In the genomic region with DNA sequence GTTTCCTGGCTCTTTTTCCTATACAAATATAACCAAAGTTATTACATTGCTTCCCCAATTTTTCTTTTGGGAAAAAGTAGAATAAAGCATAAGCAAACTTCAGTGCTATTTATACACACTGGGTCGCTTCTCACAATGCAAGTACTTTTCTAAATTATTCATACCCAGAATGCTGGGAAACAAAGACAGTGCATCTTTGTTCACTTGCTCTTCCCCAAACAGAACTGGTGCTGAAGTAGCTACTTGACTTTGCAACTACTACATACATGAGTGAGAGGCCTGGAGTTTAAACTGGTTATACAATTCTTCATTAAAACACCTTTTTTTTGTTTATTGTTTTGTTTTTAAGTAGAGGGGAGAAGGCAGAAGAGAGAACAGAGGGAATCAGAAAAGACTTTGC, we compare ENCODE assay signal across 1 cellular context.
TF ChIP-seq lines count a peak whose summit lies in the region.

No MANE protein-coding gene starts in this region.

TF ChIP-seq in SK-N-SH, 30 proteins besides CTCF, POLR2A, EP300 and RAD21 (continued from another document):
- TF ChIP-seq ZBTB33 (IDR thresholded peaks at IDR 0.05; ENCODE audit: borderline replicate concordance, low read depth): no peak
- TF ChIP-seq REST (IDR thresholded peaks at IDR 0.05; ENCODE audit: low read depth, low read length): no peak
- no peak for TF ChIP-seq CHD2 (IDR thresholded peaks at IDR 0.05; ENCODE audit: low read length, partially characterized antibody)
- TF ChIP-seq, protein P1, sequence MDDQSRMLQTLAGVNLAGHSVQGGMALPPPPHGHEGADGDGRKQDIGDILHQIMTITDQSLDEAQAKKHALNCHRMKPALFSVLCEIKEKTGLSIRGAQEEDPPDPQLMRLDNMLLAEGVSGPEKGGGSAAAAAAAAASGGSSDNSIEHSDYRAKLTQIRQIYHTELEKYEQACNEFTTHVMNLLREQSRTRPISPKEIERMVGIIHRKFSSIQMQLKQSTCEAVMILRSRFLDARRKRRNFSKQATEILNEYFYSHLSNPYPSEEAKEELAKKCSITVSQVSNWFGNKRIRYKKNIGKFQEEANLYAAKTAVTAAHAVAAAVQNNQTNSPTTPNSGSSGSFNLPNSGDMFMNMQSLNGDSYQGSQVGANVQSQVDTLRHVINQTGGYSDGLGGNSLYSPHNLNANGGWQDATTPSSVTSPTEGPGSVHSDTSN (IDR thresholded peaks at IDR 0.05): no peak
- no peak for TF ChIP-seq NRF1 (IDR thresholded peaks at IDR 0.05; ENCODE audit: low read depth, low read length)
- TF ChIP-seq YY1 (IDR thresholded peaks at IDR 0.05; ENCODE audit: low read depth): no peak
- TF ChIP-seq MEF2A (IDR thresholded peaks at IDR 0.05; ENCODE audit: borderline replicate concordance, low read depth): no peak
- no peak for TF ChIP-seq GABPA (IDR thresholded peaks at IDR 0.05; ENCODE audit: low read depth)
- no peak for TF ChIP-seq RCOR1 (IDR thresholded peaks at IDR 0.05; ENCODE audit: low read length)
- TF ChIP-seq, protein P2, sequence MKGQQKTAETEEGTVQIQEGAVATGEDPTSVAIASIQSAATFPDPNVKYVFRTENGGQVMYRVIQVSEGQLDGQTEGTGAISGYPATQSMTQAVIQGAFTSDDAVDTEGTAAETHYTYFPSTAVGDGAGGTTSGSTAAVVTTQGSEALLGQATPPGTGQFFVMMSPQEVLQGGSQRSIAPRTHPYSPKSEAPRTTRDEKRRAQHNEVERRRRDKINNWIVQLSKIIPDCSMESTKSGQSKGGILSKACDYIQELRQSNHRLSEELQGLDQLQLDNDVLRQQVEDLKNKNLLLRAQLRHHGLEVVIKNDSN (IDR thresholded peaks at IDR 0.05; ENCODE audit: borderline replicate concordance, low read depth): no peak
- no peak for TF ChIP-seq IRF3 (IDR thresholded peaks at IDR 0.05; ENCODE audit: low read depth, low read length)
